Comparison of ENCODE assay signal across 1 cellular context in genomic region chr3:192819001-192819569, GRCh38.
TF ChIP-seq lines count a peak whose summit lies in the region.

No MANE protein-coding gene starts in this region.

TF ChIP-seq in GM12878, 131 proteins besides CTCF, POLR2A, EP300 and RAD21 (continued from another document and continues in another):
- TF ChIP-seq YBX1 (IDR thresholded peaks at IDR 0.05) (no peak), ZBED1 (IDR thresholded peaks at IDR 0.05; ENCODE audit: borderline replicate concordance) (peak; percentile 36; the same call in 1 of the 2 replicates), NFXL1 (IDR thresholded peaks at IDR 0.05; ENCODE audit: borderline replicate concordance) (no peak), NBN (IDR thresholded peaks at IDR 0.05) (peak; percentile 65; the same call in 1 of the 2 replicates), TCF7 (IDR thresholded peaks at IDR 0.05; ENCODE audit: borderline replicate concordance) (no peak), BACH1 (IDR thresholded peaks at IDR 0.05; ENCODE audit: borderline replicate concordance) (peak; percentile 38; the same call in 1 of the 2 replicates), RB1 (IDR thresholded peaks at IDR 0.05; ENCODE audit: borderline replicate concordance) (no peak), ZBTB4 (CRISPR knock-in tag; IDR thresholded peaks at IDR 0.05) (no peak), BMI1 (IDR thresholded peaks at IDR 0.05; ENCODE audit: borderline replicate concordance) (peak; percentile 20; the same call in 1 of the 2 replicates), BHLHE40 (IDR thresholded peaks at IDR 0.05; ENCODE audit: borderline replicate concordance in 1 of 2, low read depth in 2 of 2, low read length in 1 of 2) (peak; percentile 63 to 66; a peak in 3 of 4 replicates), RELA (IDR thresholded peaks at IDR 0.05; ENCODE audit: borderline replicate concordance, partially characterized antibody) (peak; percentile 95), MYC (IDR thresholded peaks at IDR 0.05; ENCODE audit: insufficient read depth, insufficient read length, insufficient replicate concordance, low read length, severe bottlenecking) (no peak), HCFC1 (IDR thresholded peaks at IDR 0.05; ENCODE audit: low read length) (no peak), SMC3 (IDR thresholded peaks at IDR 0.05; ENCODE audit: borderline replicate concordance, low read length) (peak; percentile 19; the same call in 1 of the 2 replicates), EED (IDR thresholded peaks at IDR 0.05; ENCODE audit: low read depth) (peak; percentile 95), SP1 (IDR thresholded peaks at IDR 0.05; ENCODE audit: low read depth, low read length) (peak; percentile 14), MTA2 (IDR thresholded peaks at IDR 0.05; ENCODE audit: low read depth) (peak; percentile 72), SIX5 (IDR thresholded peaks at IDR 0.05; ENCODE audit: low read depth, low read length, severe bottlenecking) (no peak), PRDM15 (CRISPR knock-in tag; IDR thresholded peaks at IDR 0.05) (no peak), CREB1 (IDR thresholded peaks at IDR 0.05; ENCODE audit: low read depth) (peak; percentile 29; the same call in 1 of the 2 replicates), ZNF622 (IDR thresholded peaks at IDR 0.05) (no peak), SMAD1 (IDR thresholded peaks at IDR 0.05; ENCODE audit: low read depth, partially characterized antibody) (no peak), ZSCAN29 (IDR thresholded peaks at IDR 0.05) (no peak), ELK1 (IDR thresholded peaks at IDR 0.05; ENCODE audit: low read depth, low read length) (no peak), CBX5 (IDR thresholded peaks at IDR 0.05; ENCODE audit: low read depth) (no peak), ESRRA (IDR thresholded peaks at IDR 0.05; ENCODE audit: low read length) (no peak), STAT1 (conservative IDR thresholded peaks at IDR 0.05) (no peak), MXI1 (IDR thresholded peaks at IDR 0.05; ENCODE audit: low read depth, low read length) (peak; percentile 23; the same call in 1 of the 2 replicates), JUNB (IDR thresholded peaks at IDR 0.05) (peak; percentile 40), RCOR1 (conservative IDR thresholded peaks at IDR 0.05; ENCODE audit: low read depth, low read length) (no peak), GABPA (IDR thresholded peaks at IDR 0.05; ENCODE audit: low read depth) (no peak), RUNX3 (IDR thresholded peaks at IDR 0.05; ENCODE audit: low read length) (peak; percentile 70), DPF2 (IDR thresholded peaks at IDR 0.05) (peak; percentile 72; the same call in 1 of the 2 replicates), STAT3 (IDR thresholded peaks at IDR 0.05; ENCODE audit: low read depth, low read length) (no peak), ZNF24 (IDR thresholded peaks at IDR 0.05) (0 out of 2 replicates have a peak, but pooled peaks have one; percentile 41), SKIL (IDR thresholded peaks at IDR 0.05; ENCODE audit: low read depth, poor library complexity, severe bottlenecking) (no peak)
- TF ChIP-seq, protein P1, sequence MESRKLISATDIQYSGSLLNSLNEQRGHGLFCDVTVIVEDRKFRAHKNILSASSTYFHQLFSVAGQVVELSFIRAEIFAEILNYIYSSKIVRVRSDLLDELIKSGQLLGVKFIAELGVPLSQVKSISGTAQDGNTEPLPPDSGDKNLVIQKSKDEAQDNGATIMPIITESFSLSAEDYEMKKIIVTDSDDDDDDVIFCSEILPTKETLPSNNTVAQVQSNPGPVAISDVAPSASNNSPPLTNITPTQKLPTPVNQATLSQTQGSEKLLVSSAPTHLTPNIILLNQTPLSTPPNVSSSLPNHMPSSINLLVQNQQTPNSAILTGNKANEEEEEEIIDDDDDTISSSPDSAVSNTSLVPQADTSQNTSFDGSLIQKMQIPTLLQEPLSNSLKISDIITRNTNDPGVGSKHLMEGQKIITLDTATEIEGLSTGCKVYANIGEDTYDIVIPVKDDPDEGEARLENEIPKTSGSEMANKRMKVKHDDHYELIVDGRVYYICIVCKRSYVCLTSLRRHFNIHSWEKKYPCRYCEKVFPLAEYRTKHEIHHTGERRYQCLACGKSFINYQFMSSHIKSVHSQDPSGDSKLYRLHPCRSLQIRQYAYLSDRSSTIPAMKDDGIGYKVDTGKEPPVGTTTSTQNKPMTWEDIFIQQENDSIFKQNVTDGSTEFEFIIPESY (IDR thresholded peaks at IDR 0.05), result no peak
- TF ChIP-seq, protein P2, sequence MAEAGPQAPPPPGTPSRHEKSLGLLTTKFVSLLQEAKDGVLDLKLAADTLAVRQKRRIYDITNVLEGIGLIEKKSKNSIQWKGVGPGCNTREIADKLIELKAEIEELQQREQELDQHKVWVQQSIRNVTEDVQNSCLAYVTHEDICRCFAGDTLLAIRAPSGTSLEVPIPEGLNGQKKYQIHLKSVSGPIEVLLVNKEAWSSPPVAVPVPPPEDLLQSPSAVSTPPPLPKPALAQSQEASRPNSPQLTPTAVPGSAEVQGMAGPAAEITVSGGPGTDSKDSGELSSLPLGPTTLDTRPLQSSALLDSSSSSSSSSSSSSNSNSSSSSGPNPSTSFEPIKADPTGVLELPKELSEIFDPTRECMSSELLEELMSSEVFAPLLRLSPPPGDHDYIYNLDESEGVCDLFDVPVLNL (IDR thresholded peaks at IDR 0.05; ENCODE audit: low read depth, low read length), result no peak
- TF ChIP-seq, protein P3, sequence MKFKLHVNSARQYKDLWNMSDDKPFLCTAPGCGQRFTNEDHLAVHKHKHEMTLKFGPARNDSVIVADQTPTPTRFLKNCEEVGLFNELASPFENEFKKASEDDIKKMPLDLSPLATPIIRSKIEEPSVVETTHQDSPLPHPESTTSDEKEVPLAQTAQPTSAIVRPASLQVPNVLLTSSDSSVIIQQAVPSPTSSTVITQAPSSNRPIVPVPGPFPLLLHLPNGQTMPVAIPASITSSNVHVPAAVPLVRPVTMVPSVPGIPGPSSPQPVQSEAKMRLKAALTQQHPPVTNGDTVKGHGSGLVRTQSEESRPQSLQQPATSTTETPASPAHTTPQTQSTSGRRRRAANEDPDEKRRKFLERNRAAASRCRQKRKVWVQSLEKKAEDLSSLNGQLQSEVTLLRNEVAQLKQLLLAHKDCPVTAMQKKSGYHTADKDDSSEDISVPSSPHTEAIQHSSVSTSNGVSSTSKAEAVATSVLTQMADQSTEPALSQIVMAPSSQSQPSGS (IDR thresholded peaks at IDR 0.05; ENCODE audit: low read length), result peak; percentile 42; the same call in 1 of the 2 replicates
- TF ChIP-seq, protein P4, sequence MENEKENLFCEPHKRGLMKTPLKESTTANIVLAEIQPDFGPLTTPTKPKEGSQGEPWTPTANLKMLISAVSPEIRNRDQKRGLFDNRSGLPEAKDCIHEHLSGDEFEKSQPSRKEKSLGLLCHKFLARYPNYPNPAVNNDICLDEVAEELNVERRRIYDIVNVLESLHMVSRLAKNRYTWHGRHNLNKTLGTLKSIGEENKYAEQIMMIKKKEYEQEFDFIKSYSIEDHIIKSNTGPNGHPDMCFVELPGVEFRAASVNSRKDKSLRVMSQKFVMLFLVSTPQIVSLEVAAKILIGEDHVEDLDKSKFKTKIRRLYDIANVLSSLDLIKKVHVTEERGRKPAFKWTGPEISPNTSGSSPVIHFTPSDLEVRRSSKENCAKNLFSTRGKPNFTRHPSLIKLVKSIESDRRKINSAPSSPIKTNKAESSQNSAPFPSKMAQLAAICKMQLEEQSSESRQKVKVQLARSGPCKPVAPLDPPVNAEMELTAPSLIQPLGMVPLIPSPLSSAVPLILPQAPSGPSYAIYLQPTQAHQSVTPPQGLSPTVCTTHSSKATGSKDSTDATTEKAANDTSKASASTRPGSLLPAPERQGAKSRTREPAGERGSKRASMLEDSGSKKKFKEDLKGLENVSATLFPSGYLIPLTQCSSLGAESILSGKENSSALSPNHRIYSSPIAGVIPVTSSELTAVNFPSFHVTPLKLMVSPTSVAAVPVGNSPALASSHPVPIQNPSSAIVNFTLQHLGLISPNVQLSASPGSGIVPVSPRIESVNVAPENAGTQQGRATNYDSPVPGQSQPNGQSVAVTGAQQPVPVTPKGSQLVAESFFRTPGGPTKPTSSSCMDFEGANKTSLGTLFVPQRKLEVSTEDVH (IDR thresholded peaks at IDR 0.05; ENCODE audit: low read depth, partially characterized antibody), result no peak
- TF ChIP-seq, protein P5, sequence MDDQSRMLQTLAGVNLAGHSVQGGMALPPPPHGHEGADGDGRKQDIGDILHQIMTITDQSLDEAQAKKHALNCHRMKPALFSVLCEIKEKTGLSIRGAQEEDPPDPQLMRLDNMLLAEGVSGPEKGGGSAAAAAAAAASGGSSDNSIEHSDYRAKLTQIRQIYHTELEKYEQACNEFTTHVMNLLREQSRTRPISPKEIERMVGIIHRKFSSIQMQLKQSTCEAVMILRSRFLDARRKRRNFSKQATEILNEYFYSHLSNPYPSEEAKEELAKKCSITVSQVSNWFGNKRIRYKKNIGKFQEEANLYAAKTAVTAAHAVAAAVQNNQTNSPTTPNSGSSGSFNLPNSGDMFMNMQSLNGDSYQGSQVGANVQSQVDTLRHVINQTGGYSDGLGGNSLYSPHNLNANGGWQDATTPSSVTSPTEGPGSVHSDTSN (IDR thresholded peaks at IDR 0.05; ENCODE audit: insufficient replicate concordance, low read depth, low read length), result no peak
